14 cellular contexts compared by ENCODE assay signal in the genomic region with DNA sequence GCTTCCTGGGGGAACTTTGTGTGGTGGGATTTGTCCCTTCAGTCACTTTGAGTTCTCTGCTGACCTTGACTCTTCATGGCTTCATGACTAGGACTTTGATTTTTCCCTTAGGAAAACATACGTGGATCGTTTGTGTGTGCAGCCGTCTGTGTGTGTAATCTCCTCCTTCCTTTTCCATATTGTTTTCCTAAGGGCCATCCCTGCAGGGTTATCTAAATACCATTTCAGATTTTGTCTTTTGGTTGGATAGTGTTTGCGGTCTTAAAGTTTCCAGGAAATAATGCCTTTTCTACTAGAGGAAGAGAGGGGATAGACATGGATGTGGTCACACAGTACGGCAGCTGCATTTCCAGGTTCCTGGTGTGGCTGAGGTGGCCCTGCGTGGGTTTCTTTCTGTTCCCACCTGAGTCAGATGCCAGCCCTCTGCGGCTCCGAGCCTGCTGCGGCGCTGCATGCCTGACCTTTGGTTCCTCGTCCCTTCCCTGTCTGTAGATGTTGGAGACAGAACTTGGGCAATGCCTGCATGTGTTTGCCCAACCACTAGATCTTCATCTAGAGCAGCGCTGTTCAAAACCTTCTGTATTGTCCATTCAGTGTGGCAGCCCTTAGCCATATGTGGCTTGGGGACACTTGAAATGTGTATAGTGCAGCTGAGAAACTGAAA.
DNase-seq lines count a peak whose midpoint lies in the region; ATAC-seq, FAIRE-seq and TF ChIP-seq lines count a peak whose summit lies in the region.
"Had no signal": no experiment of that assay in that cellular context is flagged by ENCODE, and none has a peak within 500 bp of the region (broad histone marks: within the 10 kb centered on the region; RNA-seq: fewer than 3 reads in every experiment).

No MANE protein-coding gene starts in this region.

- H3K9ac ChIP-seq in GM12878 (ENCODE audit: control insufficient read depth, insufficient read depth, low read length) (no peak overlapping the region), subcutaneous abdominal adipose tissue (ENCODE audit: low read length in 5 of 5) (peak overlapping the region in 2 of 5 donors; percentile 32 to 48)
- H3K9ac ChIP-seq: KMS-11 had no signal

- H3K36me3 Mint-ChIP-seq in natural killer cell treated with Interleukin-12 subunit alpha and Interleukin-12 subunit beta and Interleukin-15 and Interleukin-18, amount 100 ng/mL, for 72 hours: peaks cover 5% of the 10 kb centered on the region

- in situ Hi-C loops in GM12878 (cut with MboI): no loop called here

- no peak for TF ChIP-seq RAD21 in GM12878 (IDR thresholded peaks at IDR 0.05; ENCODE audit: insufficient read depth, low read depth, low read length)

- H3K36me3 ChIP-seq in GM12878 (ENCODE audit: control insufficient read depth in 2 of 2, insufficient read depth in 2 of 2, low read length in 1 of 2) (peaks cover 3 to 27% of the 10 kb centered on the region in 2 experiments; a peak in 3 of 4 replicates), right lobe of liver (no peaks in the 10 kb centered on the region), subcutaneous abdominal adipose tissue (ENCODE audit: control insufficient read depth in 5 of 5, insufficient read depth in 5 of 5, low read length in 5 of 5) (no peaks in the 10 kb centered on the region)

- H3K27ac Mint-ChIP-seq in natural killer cell treated with Interleukin-12 subunit alpha and Interleukin-12 subunit beta and Interleukin-15 and Interleukin-18, amount 100 ng/mL, for 72 hours: peak overlapping the region in 1 of 2 donors; percentile 80

- no peak overlapping the region for H3K4me3 Mint-ChIP-seq in natural killer cell treated with Interleukin-12 subunit alpha and Interleukin-12 subunit beta and Interleukin-15 and Interleukin-18, amount 100 ng/mL, for 72 hours

- H3K4me3 ChIP-seq in GM12878 (no peak overlapping the region), right lobe of liver (no peak overlapping the region), subcutaneous abdominal adipose tissue (ENCODE audit: low read depth in 1 of 5, low read length in 5 of 5) (peak overlapping the region in 4 of 5 donors; percentile 49 to 68 (median 66))

- H3K79me2 ChIP-seq in GM12878 (ENCODE audit: control insufficient read depth, insufficient read depth, low read length): peaks cover 4% of the 10 kb centered on the region

- intact Hi-C loops in GM12878 (cut with micrococcal nuclease; ENCODE audit: unreplicated experiment): no loop called here
- intact Hi-C loops in right lobe of liver (cut with DNase I): no loop called here

- no peaks in the 10 kb centered on the region for H4K20me1 ChIP-seq in GM12878 (ENCODE audit: control insufficient read depth, insufficient read depth)

- BruUV-seq in GM12878 (replicated peaks; lab: Mats Ljungman, UMichigan): no TSS peak

- no peaks in the 10 kb centered on the region; the same call in 2 of the 3 replicates for H3K9me3 ChIP-seq in GM12878 (replicated peaks; ENCODE audit: control insufficient read depth, insufficient read depth, low read length)
- no peaks in the 10 kb centered on the region for H3K9me3 ChIP-seq in right lobe of liver
- no peaks in the 10 kb centered on the region for H3K9me3 ChIP-seq in subcutaneous abdominal adipose tissue (ENCODE audit: control insufficient read depth in 5 of 5, low read length in 5 of 5)

- H3K27me3 Mint-ChIP-seq in natural killer cell treated with Interleukin-12 subunit alpha and Interleukin-12 subunit beta and Interleukin-15 and Interleukin-18, amount 100 ng/mL, for 72 hours: no peaks in the 10 kb centered on the region

- H3K27me3 ChIP-seq in GM12878 (replicated peaks in 1 of 2; ENCODE audit: control insufficient read depth in 2 of 2, insufficient read depth in 2 of 2, low read length in 1 of 2) (no peaks in the 10 kb centered on the region), right lobe of liver (no peaks in the 10 kb centered on the region), subcutaneous abdominal adipose tissue (ENCODE audit: control insufficient read depth in 5 of 5, insufficient read depth in 4 of 5, low read length in 5 of 5) (no peaks in the 10 kb centered on the region)

- no peak overlapping the region for H3K4me2 ChIP-seq in GM12878 (ENCODE audit: control insufficient read depth, insufficient read depth)
- H3K4me2 ChIP-seq: KMS-11 had no signal

- no peaks in the 10 kb centered on the region for H3K9me3 Mint-ChIP-seq in natural killer cell treated with Interleukin-12 subunit alpha and Interleukin-12 subunit beta and Interleukin-15 and Interleukin-18, amount 100 ng/mL, for 72 hours

- H3K27ac ChIP-seq in GM12878 (ENCODE audit: control insufficient read depth, insufficient read depth) (no peak overlapping the region), right lobe of liver (peak overlapping the region in 1 of 3 donors; percentile 26), subcutaneous abdominal adipose tissue (ENCODE audit: low read depth, low read length) (peak overlapping the region; percentile 88)
- H3K27ac ChIP-seq: KMS-11 had no signal

- RAD21 ChIA-PET in GM12878 (lab: Charles Lee; ENCODE audit: unreplicated experiment): no interaction called here

- DNase-seq in GM12878 (ENCODE audit: low read depth, low spot score): no peak
- peak; percentile 74 to 78 (median 75) for DNase-seq in right lobe of liver
- DNase-seq in natural killer cell treated with Interleukin-12 subunit alpha and Interleukin-12 subunit beta and Interleukin-15 and Interleukin-18, amount 100 ng/mL, for 72 hours (ENCODE audit: low spot score): no peak
- DNase-seq in DMS79 treated with DMSO at 0.1 percent for 48 hours (lab: John Stamatoyannopoulos, UW): no peak
- DNase-seq in effector CD4-positive, alpha-beta T cell: no peak
- DNase-seq: activated T-cell treated with anti-CD3 and anti-CD28 coated beads, Interleukin-2, amount 50 U/mL, for 1 hour; COR-L47; kidney glomerular epithelial cell; NCI-H2171; posterior cingulate gyrus had no signal

- H3K4me1 ChIP-seq in GM12878 (ENCODE audit: control insufficient read depth, insufficient read depth, low read length) (no peaks in the 10 kb centered on the region), right lobe of liver (peaks cover 0 to 19% (median 5%) of the 10 kb centered on the region in 4 donors), subcutaneous abdominal adipose tissue (ENCODE audit: control insufficient read depth in 5 of 5, insufficient read depth in 5 of 5, low read length in 5 of 5) (peaks cover 16 to 65% (median 58%) of the 10 kb centered on the region in 5 donors)

- peaks cover 32 to 36% of the 10 kb centered on the region in 2 donors for H3K4me1 Mint-ChIP-seq in natural killer cell treated with Interleukin-12 subunit alpha and Interleukin-12 subunit beta and Interleukin-15 and Interleukin-18, amount 100 ng/mL, for 72 hours (ENCODE audit: low read depth in 2 of 2)

- 72% methylated on average over 12 of the region's 12 CpGs for WGBS in GM12878 (ENCODE audit: insufficient coverage, insufficient replicate concordance, low lambda C conversion rate, missing lambda C conversion rate)
- 33% methylated on average over 10 of the region's 12 CpGs for WGBS in right lobe of liver (ENCODE audit: insufficient coverage, low coverage, low lambda C conversion rate, missing lambda C conversion rate)

- ATAC-seq in HG02885 (IDR thresholded peaks at IDR 0.05; ENCODE audit: poor library complexity, unreplicated experiment) (peak; percentile 31), GM12878 (no peak), right lobe of liver (peak; percentile 84 to 92 (median 90))
- ATAC-seq in natural killer cell treated with Interleukin-12 subunit alpha and Interleukin-12 subunit beta and Interleukin-15 and Interleukin-18, amount 100 ng/mL, for 72 hours: no peak
- ATAC-seq: Panc1 had no signal

- no peak for TF ChIP-seq POLR2A in GM12878 (IDR thresholded peaks at IDR 0.05; ENCODE audit: low read depth, low read length)
- TF ChIP-seq POLR2A in right lobe of liver (IDR thresholded peaks at IDR 0.05): no peak

- FAIRE-seq in GM12878 (lab: Jason Lieb, UNC): peak; percentile 41

- TF ChIP-seq CTCF in GM12878 (IDR thresholded peaks at IDR 0.05 in 2 of 3, conservative IDR thresholded peaks at IDR 0.05 in 1 of 3; ENCODE audit: control insufficient read depth in 2 of 3, extremely low read depth in 1 of 3, insufficient read depth in 1 of 3, low read depth in 3 of 3, low read length in 3 of 3) (no peak), right lobe of liver (IDR thresholded peaks at IDR 0.05) (no peak)

- POLR2A ChIA-PET in GM12878 (lab: Charles Lee): no interaction called here

- SMC1A ChIA-PET in GM12878 (lab: Charles Lee; ENCODE audit: uncharacterized antibody, unreplicated experiment): no interaction called here

- no peak for TF ChIP-seq EP300 in GM12878 (IDR thresholded peaks at IDR 0.05; ENCODE audit: borderline replicate concordance in 1 of 2, control insufficient read depth in 1 of 2, low read depth in 2 of 2, low read length in 2 of 2)

- CTCF ChIA-PET in GM12878 (lab: Yijun Ruan, JAX): no interaction called here

- H2AFZ ChIP-seq in GM12878 (ENCODE audit: control insufficient read depth, low read depth, low read length): no peak overlapping the region

TF ChIP-seq in GM12878, 131 proteins besides CTCF, POLR2A, EP300 and RAD21 (continues in another document):
- TF ChIP-seq SUZ12 (IDR thresholded peaks at IDR 0.05; ENCODE audit: unreplicated experiment): no peak
- no peak for TF ChIP-seq CREB1 (IDR thresholded peaks at IDR 0.05; ENCODE audit: low read depth)
- TF ChIP-seq, protein P1, sequence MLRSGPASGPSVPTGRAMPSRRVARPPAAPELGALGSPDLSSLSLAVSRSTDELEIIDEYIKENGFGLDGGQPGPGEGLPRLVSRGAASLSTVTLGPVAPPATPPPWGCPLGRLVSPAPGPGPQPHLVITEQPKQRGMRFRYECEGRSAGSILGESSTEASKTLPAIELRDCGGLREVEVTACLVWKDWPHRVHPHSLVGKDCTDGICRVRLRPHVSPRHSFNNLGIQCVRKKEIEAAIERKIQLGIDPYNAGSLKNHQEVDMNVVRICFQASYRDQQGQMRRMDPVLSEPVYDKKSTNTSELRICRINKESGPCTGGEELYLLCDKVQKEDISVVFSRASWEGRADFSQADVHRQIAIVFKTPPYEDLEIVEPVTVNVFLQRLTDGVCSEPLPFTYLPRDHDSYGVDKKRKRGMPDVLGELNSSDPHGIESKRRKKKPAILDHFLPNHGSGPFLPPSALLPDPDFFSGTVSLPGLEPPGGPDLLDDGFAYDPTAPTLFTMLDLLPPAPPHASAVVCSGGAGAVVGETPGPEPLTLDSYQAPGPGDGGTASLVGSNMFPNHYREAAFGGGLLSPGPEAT (IDR thresholded peaks at IDR 0.05; ENCODE audit: low read depth): no peak
- TF ChIP-seq, protein P2, sequence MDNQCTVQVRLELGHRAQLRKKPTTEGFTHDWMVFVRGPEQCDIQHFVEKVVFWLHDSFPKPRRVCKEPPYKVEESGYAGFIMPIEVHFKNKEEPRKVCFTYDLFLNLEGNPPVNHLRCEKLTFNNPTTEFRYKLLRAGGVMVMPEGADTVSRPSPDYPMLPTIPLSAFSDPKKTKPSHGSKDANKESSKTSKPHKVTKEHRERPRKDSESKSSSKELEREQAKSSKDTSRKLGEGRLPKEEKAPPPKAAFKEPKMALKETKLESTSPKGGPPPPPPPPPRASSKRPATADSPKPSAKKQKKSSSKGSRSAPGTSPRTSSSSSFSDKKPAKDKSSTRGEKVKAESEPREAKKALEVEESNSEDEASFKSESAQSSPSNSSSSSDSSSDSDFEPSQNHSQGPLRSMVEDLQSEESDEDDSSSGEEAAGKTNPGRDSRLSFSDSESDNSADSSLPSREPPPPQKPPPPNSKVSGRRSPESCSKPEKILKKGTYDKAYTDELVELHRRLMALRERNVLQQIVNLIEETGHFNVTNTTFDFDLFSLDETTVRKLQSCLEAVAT (IDR thresholded peaks at IDR 0.05): no peak

Comparison
In these comparisons a context has a peak if more than half of its experiments do, and no peak if none do; other contexts are left out.
1. ATAC-seq: peak in HG02885 (single experiment) and right lobe of liver (4 of 4); none in GM12878 (single experiment) and natural killer cell treated with Interleukin-12 subunit alpha and Interleukin-12 subunit beta and Interleukin-15 and Interleukin-18, amount 100 ng/mL, for 72 hours (0 of 2).
2. DNase-seq: peak in right lobe of liver (3 of 3); none in GM12878 (single experiment), natural killer cell treated with Interleukin-12 subunit alpha and Interleukin-12 subunit beta and Interleukin-15 and Interleukin-18, amount 100 ng/mL, for 72 hours (single experiment), DMS79 treated with DMSO at 0.1 percent for 48 hours (single experiment) and effector CD4-positive, alpha-beta T cell (single experiment).
3. H3K4me3 ChIP-seq: peak in subcutaneous abdominal adipose tissue (4 of 5); none in GM12878 (single experiment) and right lobe of liver (0 of 3).